ENCODE assay signal across 15 cellular contexts in genomic region chr12:55647027-55647426, GRCh38. TPM values are rescaled to one million over a fixed set of nuclear protein-coding genes. Genes with fewer than 3 reads are reported as not detected.
DNase-seq lines count a peak whose midpoint lies in the region; ATAC-seq and TF ChIP-seq lines count a peak whose summit lies in the region.
"Had no signal": no experiment of that assay in that cellular context is flagged by ENCODE, and none has a peak within 500 bp of the region (broad histone marks: within the 10 kb centered on the region; RNA-seq: fewer than 3 reads in every experiment).

No MANE protein-coding gene starts in this region.

- TF ChIP-seq EP300 in suprapubic skin (IDR thresholded peaks at IDR 0.05) = no peak

- no peaks in the 10 kb centered on the region for H3K36me3 ChIP-seq in muscle layer of colon (ENCODE audit: insufficient read depth, low read length)
- no peaks in the 10 kb centered on the region for H3K36me3 ChIP-seq in suprapubic skin
- no peaks in the 10 kb centered on the region for H3K36me3 ChIP-seq in hepatocyte (replicated peaks; ENCODE audit: insufficient read depth, low read depth)
- H3K36me3 ChIP-seq: uterus had no signal

- no peak overlapping the region for H3K9ac ChIP-seq in muscle layer of colon (ENCODE audit: low read length)

- H2AFZ ChIP-seq in hepatocyte = no peak overlapping the region

- H3K4me1 Mint-ChIP-seq in activated CD4-positive, alpha-beta memory T cell treated with anti-CD3 and anti-CD28 coated beads, Interleukin-2, amount 10 ng/mL, durations not matched to agents 7 days and 5 days = peaks cover 26% of the 10 kb centered on the region
- peaks cover 39% of the 10 kb centered on the region for H3K4me1 Mint-ChIP-seq in activated CD4-positive, alpha-beta memory T cell treated with anti-CD3 and anti-CD28 coated beads for 36 hours (ENCODE audit: low read depth)
- H3K4me1 Mint-ChIP-seq in WTC11 = peaks cover 19% of the 10 kb centered on the region

- no peaks in the 10 kb centered on the region for H3K36me3 Mint-ChIP-seq in activated CD4-positive, alpha-beta memory T cell treated with anti-CD3 and anti-CD28 coated beads, Interleukin-2, amount 10 ng/mL, durations not matched to agents 7 days and 5 days (ENCODE audit: low read depth)
- H3K36me3 Mint-ChIP-seq in activated CD4-positive, alpha-beta memory T cell treated with anti-CD3 and anti-CD28 coated beads for 36 hours = peaks cover 4% of the 10 kb centered on the region
- H3K36me3 Mint-ChIP-seq in WTC11 = peaks cover 27% of the 10 kb centered on the region

- H3K9me2 ChIP-seq in hepatocyte (replicated peaks; ENCODE audit: insufficient read depth) = no peaks in the 10 kb centered on the region

- intact Hi-C loops in activated CD4-positive, alpha-beta memory T cell treated with anti-CD3 and anti-CD28 coated beads for 36 hours (cut with micrococcal nuclease) = loop anchor here (5.0 kb wide), 1 partner anchor 70 kb away; the partner anchor contains the start of gene BLOC1S1

- no peak overlapping the region for H3K4me3 ChIP-seq in muscle layer of colon (ENCODE audit: low read depth in 1 of 2, low read length in 2 of 2)
- H3K4me3 ChIP-seq in suprapubic skin = no peak overlapping the region
- H3K4me3 ChIP-seq in hepatocyte = no peak overlapping the region
- H3K4me3 ChIP-seq: uterus had no signal

- peaks cover 5% of the 10 kb centered on the region for H3K9me3 Mint-ChIP-seq in activated CD4-positive, alpha-beta memory T cell treated with anti-CD3 and anti-CD28 coated beads, Interleukin-2, amount 10 ng/mL, durations not matched to agents 7 days and 5 days
- H3K9me3 Mint-ChIP-seq in activated CD4-positive, alpha-beta memory T cell treated with anti-CD3 and anti-CD28 coated beads for 36 hours = peaks cover 26% of the 10 kb centered on the region
- peaks cover 33% of the 10 kb centered on the region for H3K9me3 Mint-ChIP-seq in WTC11

- peak overlapping the region; percentile 21 for H3K27ac Mint-ChIP-seq in activated CD4-positive, alpha-beta memory T cell treated with anti-CD3 and anti-CD28 coated beads, Interleukin-2, amount 10 ng/mL, durations not matched to agents 7 days and 5 days
- H3K27ac Mint-ChIP-seq in activated CD4-positive, alpha-beta memory T cell treated with anti-CD3 and anti-CD28 coated beads for 36 hours = no peak overlapping the region
- H3K27ac Mint-ChIP-seq in WTC11 = peak overlapping the region; percentile 52; the same call in 1 of the 2 replicates

- H4K20me1 ChIP-seq in hepatocyte (ENCODE audit: insufficient read depth, poor library complexity, severe bottlenecking) = no peaks in the 10 kb centered on the region

- H3K4me1 ChIP-seq in muscle layer of colon (ENCODE audit: insufficient read depth, low read length) = peaks cover 4% of the 10 kb centered on the region
- peaks cover 10% of the 10 kb centered on the region for H3K4me1 ChIP-seq in suprapubic skin
- peaks cover 13% of the 10 kb centered on the region for H3K4me1 ChIP-seq in hepatocyte (ENCODE audit: insufficient read depth)
- H3K4me1 ChIP-seq: uterus had no signal

- no peak overlapping the region for H3K4me3 Mint-ChIP-seq in activated CD4-positive, alpha-beta memory T cell treated with anti-CD3 and anti-CD28 coated beads, Interleukin-2, amount 10 ng/mL, durations not matched to agents 7 days and 5 days
- no peak overlapping the region for H3K4me3 Mint-ChIP-seq in activated CD4-positive, alpha-beta memory T cell treated with anti-CD3 and anti-CD28 coated beads for 36 hours
- H3K4me3 Mint-ChIP-seq in WTC11 = no peak overlapping the region

- POLR2A ChIA-PET in activated CD4-positive, alpha-beta memory T cell treated with anti-CD3 and anti-CD28 coated beads, Interleukin-2, amount 10 ng/mL, durations not matched to agents 7 days and 5 days (lab: Charles Lee) = no interaction called here
- POLR2A ChIA-PET in activated CD4-positive, alpha-beta memory T cell treated with anti-CD3 and anti-CD28 coated beads for 36 hours (lab: Charles Lee) = interaction anchor here (0.6 kb wide), 1 partner anchor 16 kb away, joined by 3 read pairs; no protein-coding TSS in a partner anchor
- POLR2A ChIA-PET in WTC11 (lab: Charles Lee) = no interaction called here

- no peak for TF ChIP-seq POLR2A in suprapubic skin (IDR thresholded peaks at IDR 0.05)

- no peaks in the 10 kb centered on the region for H3K9me3 ChIP-seq in muscle layer of colon (ENCODE audit: low read length)
- H3K9me3 ChIP-seq in suprapubic skin = no peaks in the 10 kb centered on the region
- no peaks in the 10 kb centered on the region for H3K9me3 ChIP-seq in hepatocyte (ENCODE audit: low read depth)
- H3K9me3 ChIP-seq: uterus had no signal

- CTCF ChIA-PET in activated CD4-positive, alpha-beta memory T cell treated with anti-CD3 and anti-CD28 coated beads, Interleukin-2, amount 10 ng/mL, durations not matched to agents 7 days and 5 days (lab: Charles Lee) = interaction anchor here (0.6 to 4.6 kb wide), 10 partner anchors 9 to 654 kb away, joined by 3 to 72 read pairs (median 4); partner anchors contain the start of genes DNAJC14 and OR10P1
- CTCF ChIA-PET in activated CD4-positive, alpha-beta memory T cell treated with anti-CD3 and anti-CD28 coated beads for 36 hours (lab: Charles Lee) = interaction anchor here (0.6 to 4.6 kb wide), 12 partner anchors 10 to 423 kb away, joined by 3 to 122 read pairs (median 4); partner anchors contain the start of gene OR10P1
- CTCF ChIA-PET in WTC11 (lab: Charles Lee) = interaction anchor here (0.6 to 4.7 kb wide), 14 partner anchors 10 to 458 kb away, joined by 3 to 67 read pairs (median 5); partner anchors contain the start of genes ITGA7, OR10P1 and RDH5

- no peaks in the 10 kb centered on the region for H3K79me2 ChIP-seq in hepatocyte

- TF ChIP-seq CTCF in WTC11 (IDR thresholded peaks at IDR 0.05) (no peak), suprapubic skin (IDR thresholded peaks at IDR 0.05) (no peak), hepatocyte (IDR thresholded peaks at IDR 0.05; ENCODE audit: poor library complexity) (no peak)

- no peak for ATAC-seq in WTC11
- ATAC-seq in HG03045 (IDR thresholded peaks at IDR 0.05; ENCODE audit: unreplicated experiment) = no peak

- H3K27me3 Mint-ChIP-seq in activated CD4-positive, alpha-beta memory T cell treated with anti-CD3 and anti-CD28 coated beads, Interleukin-2, amount 10 ng/mL, durations not matched to agents 7 days and 5 days = no peaks in the 10 kb centered on the region
- H3K27me3 Mint-ChIP-seq in activated CD4-positive, alpha-beta memory T cell treated with anti-CD3 and anti-CD28 coated beads for 36 hours = no peaks in the 10 kb centered on the region
- H3K27me3 Mint-ChIP-seq in WTC11 (ENCODE audit: low read depth) = peaks cover 16% of the 10 kb centered on the region

- WGBS in suprapubic skin = 86% methylated on average over 5 of the region's 5 CpGs
- 89% methylated on average over 5 of the region's 5 CpGs for WGBS in hepatocyte (ENCODE audit: low lambda C conversion rate, missing lambda C conversion rate)

- H3K27me3 ChIP-seq in muscle layer of colon (ENCODE audit: control insufficient read depth in 1 of 2, insufficient read depth in 2 of 2, low read length in 2 of 2) (no peaks in the 10 kb centered on the region), suprapubic skin (no peaks in the 10 kb centered on the region), hepatocyte (no peaks in the 10 kb centered on the region)
- H3K27me3 ChIP-seq: uterus had no signal

- peak overlapping the region; percentile 75 for H3K27ac ChIP-seq in muscle layer of colon (ENCODE audit: low read depth, low read length)
- H3K27ac ChIP-seq in suprapubic skin = peak overlapping the region; percentile 44
- H3K27ac ChIP-seq in hepatocyte = no peak overlapping the region

- H3K4me2 ChIP-seq in hepatocyte = no peak overlapping the region

- DNase-seq in activated CD4-positive, alpha-beta memory T cell treated with anti-CD3 and anti-CD28 coated beads, Interleukin-2, amount 10 ng/mL, durations not matched to agents 7 days and 5 days = no peak
- DNase-seq in activated CD4-positive, alpha-beta memory T cell treated with anti-CD3 and anti-CD28 coated beads for 36 hours = no peak
- DNase-seq in WTC11 (ENCODE audit: low spot score) = no peak
- DNase-seq in suprapubic skin (ENCODE audit: low spot score in 2 of 2) = no peak
- no peak for DNase-seq in NOMO-1 treated with DMSO at 0.1 percent for 48 hours (lab: John Stamatoyannopoulos, UW; ENCODE audit: unreplicated experiment)
- no peak for DNase-seq in hepatocyte (ENCODE audit: low spot score)
- DNase-seq: activated CD8-positive, alpha-beta T cell treated with anti-CD3 and anti-CD28 coated beads, Interleukin-2, amount 10 ng/mL, durations not matched to agents 7 days and 5 days; activated gamma-delta T cell treated with Interleukin-2 at 50 U/mL for 16 hours; DMS 273 treated with DMSO at 0.1 percent for 48 hours; NCI-H2171 treated with DMSO at 0.1 percent for 48 hours; T-helper 1 cell; uterus had no signal

TF ChIP-seq in WTC11, 78 proteins besides CTCF, POLR2A, EP300 and RAD21 (continues in another document):
- no peak for TF ChIP-seq ATF6 (CRISPR knock-in tag; IDR thresholded peaks at IDR 0.05)
- no peak for TF ChIP-seq RELA (CRISPR knock-in tag; IDR thresholded peaks at IDR 0.05; ENCODE audit: borderline replicate concordance)
- no peak for TF ChIP-seq FOXP1 (CRISPR knock-in tag; IDR thresholded peaks at IDR 0.05; ENCODE audit: borderline replicate concordance)

RNA-seq across cellular contexts. Expression of gene OR10P1, which starts 10.3 kb away (rescaled TPM):
- not detected for total RNA-seq in activated CD4-positive, alpha-beta memory T cell treated with anti-CD3 and anti-CD28 coated beads, Interleukin-2, amount 10 ng/mL, durations not matched to agents 7 days and 5 days
- not detected for total RNA-seq in activated CD4-positive, alpha-beta memory T cell treated with anti-CD3 and anti-CD28 coated beads for 36 hours
- total RNA-seq in WTC11 (2021) (not detected in 3 replicates), suprapubic skin (not detected), hepatocyte (not detected in 2 replicates)
- polyA plus RNA-seq in hepatocyte = not detected in 2 replicates
- total RNA-seq: activated CD8-positive, alpha-beta T cell treated with anti-CD3 and anti-CD28 coated beads, Interleukin-2, amount 10 ng/mL, durations not matched to agents 7 days and 5 days; mucosa of gallbladder; uterus had no signal
